1 cellular context compared by ENCODE assay signal in genomic region chr4:6724461-6725111, GRCh38.
TF ChIP-seq lines count a peak whose summit lies in the region.

No MANE protein-coding gene starts in this region.

TF ChIP-seq in K562, 482 proteins besides CTCF, POLR2A, EP300 and RAD21:
- TF ChIP-seq, protein P1, sequence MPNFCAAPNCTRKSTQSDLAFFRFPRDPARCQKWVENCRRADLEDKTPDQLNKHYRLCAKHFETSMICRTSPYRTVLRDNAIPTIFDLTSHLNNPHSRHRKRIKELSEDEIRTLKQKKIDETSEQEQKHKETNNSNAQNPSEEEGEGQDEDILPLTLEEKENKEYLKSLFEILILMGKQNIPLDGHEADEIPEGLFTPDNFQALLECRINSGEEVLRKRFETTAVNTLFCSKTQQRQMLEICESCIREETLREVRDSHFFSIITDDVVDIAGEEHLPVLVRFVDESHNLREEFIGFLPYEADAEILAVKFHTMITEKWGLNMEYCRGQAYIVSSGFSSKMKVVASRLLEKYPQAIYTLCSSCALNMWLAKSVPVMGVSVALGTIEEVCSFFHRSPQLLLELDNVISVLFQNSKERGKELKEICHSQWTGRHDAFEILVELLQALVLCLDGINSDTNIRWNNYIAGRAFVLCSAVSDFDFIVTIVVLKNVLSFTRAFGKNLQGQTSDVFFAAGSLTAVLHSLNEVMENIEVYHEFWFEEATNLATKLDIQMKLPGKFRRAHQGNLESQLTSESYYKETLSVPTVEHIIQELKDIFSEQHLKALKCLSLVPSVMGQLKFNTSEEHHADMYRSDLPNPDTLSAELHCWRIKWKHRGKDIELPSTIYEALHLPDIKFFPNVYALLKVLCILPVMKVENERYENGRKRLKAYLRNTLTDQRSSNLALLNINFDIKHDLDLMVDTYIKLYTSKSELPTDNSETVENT (CRISPR knock-in tag; IDR thresholded peaks at IDR 0.05), result no peak
- TF ChIP-seq HMBOX1 (IDR thresholded peaks at IDR 0.05) (no peak), ZNF584 (CRISPR knock-in tag; IDR thresholded peaks at IDR 0.05; ENCODE audit: low read depth) (no peak), KLF1 (tag; IDR thresholded peaks at IDR 0.05) (no peak), U2AF1 (optimal IDR thresholded peaks at IDR 0.05; ENCODE audit: low read depth, low read length) (no peak), NFYB (IDR thresholded peaks at IDR 0.05; ENCODE audit: extremely low read depth, insufficient read length) (no peak)
